Comparison of ENCODE assay signal across 3 cellular contexts in genomic region chr13:114041493-114041892, GRCh38.
TF ChIP-seq lines count a peak whose summit lies in the region.

No MANE protein-coding gene starts in this region.

TF ChIP-seq in HepG2, 621 proteins besides CTCF, POLR2A, EP300 and RAD21:
- no peak for TF ChIP-seq TEF (CRISPR knock-in tag; IDR thresholded peaks at IDR 0.05)
- TF ChIP-seq ZNF691 (CRISPR knock-in tag; IDR thresholded peaks at IDR 0.05; ENCODE audit: borderline replicate concordance, low read depth): no peak
- TF ChIP-seq RARA (CRISPR knock-in tag; IDR thresholded peaks at IDR 0.05): no peak
- TF ChIP-seq MXI1 (IDR thresholded peaks at IDR 0.05; ENCODE audit: borderline replicate concordance, low read depth, low read length): no peak
- no peak for TF ChIP-seq ZNF501 (CRISPR knock-in tag; IDR thresholded peaks at IDR 0.05)
- peak; percentile 88 for TF ChIP-seq MNT (IDR thresholded peaks at IDR 0.05)

TF ChIP-seq in HEK293, 187 proteins besides CTCF, POLR2A, EP300 and RAD21:
- TF ChIP-seq, protein P1, sequence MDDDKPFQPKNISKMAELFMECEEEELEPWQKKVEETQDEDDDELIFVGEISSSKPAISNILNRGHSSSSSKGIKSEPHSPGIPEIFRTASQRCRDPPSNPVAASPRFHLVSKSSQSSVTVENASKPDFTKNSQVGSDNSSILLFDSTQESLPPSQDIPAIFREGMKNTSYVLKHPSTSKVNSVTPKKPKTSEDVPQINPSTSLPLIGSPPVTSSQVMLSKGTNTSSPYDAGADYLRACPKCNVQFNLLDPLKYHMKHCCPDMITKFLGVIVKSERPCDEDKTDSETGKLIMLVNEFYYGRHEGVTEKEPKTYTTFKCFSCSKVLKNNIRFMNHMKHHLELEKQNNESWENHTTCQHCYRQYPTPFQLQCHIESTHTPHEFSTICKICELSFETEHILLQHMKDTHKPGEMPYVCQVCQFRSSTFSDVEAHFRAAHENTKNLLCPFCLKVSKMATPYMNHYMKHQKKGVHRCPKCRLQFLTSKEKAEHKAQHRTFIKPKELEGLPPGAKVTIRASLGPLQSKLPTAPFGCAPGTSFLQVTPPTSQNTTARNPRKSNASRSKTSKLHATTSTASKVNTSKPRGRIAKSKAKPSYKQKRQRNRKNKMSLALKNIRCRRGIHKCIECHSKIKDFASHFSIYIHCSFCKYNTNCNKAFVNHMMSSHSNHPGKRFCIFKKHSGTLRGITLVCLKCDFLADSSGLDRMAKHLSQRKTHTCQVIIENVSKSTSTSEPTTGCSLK (tag by site-specific recombination; IDR thresholded peaks at IDR 0.05): no peak
- TF ChIP-seq ZNF785 (tag by site-specific recombination; IDR thresholded peaks at IDR 0.05) (no peak), MYNN (tag by site-specific recombination; IDR thresholded peaks at IDR 0.05; ENCODE audit: borderline replicate concordance) (no peak), ZNF521 (tag by site-specific recombination; IDR thresholded peaks at IDR 0.05) (no peak), SP2 (tag by site-specific recombination; IDR thresholded peaks at IDR 0.05) (no peak), ZFHX2 (tag by site-specific recombination; conservative IDR thresholded peaks at IDR 0.05) (peak; percentile 40), ZNF707 (tag by site-specific recombination; IDR thresholded peaks at IDR 0.05) (no peak), ZNF529 (tag by site-specific recombination; IDR thresholded peaks at IDR 0.05; ENCODE audit: insufficient replicate concordance) (no peak), SCRT1 (tag by site-specific recombination; IDR thresholded peaks at IDR 0.05; ENCODE audit: borderline replicate concordance) (no peak), ZNF664 (tag by site-specific recombination; IDR thresholded peaks at IDR 0.05) (no peak), EGR2 (tag by site-specific recombination; IDR thresholded peaks at IDR 0.05; ENCODE audit: low read depth) (peak; percentile 63), ZBTB8A (tag by site-specific recombination; IDR thresholded peaks at IDR 0.05) (no peak)
TF ChIP-seq in HEK293: peak in this region for 2.

TF ChIP-seq in H1, 55 proteins besides CTCF, POLR2A, EP300 and RAD21 (continued from another document):
- TF ChIP-seq NANOG (IDR thresholded peaks at IDR 0.05; ENCODE audit: insufficient read depth, low read depth, low read length, poor library complexity, severe bottlenecking) (no peak), JUN (IDR thresholded peaks at IDR 0.05; ENCODE audit: low read depth, low read length) (no peak)
